33 cellular contexts compared by ENCODE assay signal in the genomic region with DNA sequence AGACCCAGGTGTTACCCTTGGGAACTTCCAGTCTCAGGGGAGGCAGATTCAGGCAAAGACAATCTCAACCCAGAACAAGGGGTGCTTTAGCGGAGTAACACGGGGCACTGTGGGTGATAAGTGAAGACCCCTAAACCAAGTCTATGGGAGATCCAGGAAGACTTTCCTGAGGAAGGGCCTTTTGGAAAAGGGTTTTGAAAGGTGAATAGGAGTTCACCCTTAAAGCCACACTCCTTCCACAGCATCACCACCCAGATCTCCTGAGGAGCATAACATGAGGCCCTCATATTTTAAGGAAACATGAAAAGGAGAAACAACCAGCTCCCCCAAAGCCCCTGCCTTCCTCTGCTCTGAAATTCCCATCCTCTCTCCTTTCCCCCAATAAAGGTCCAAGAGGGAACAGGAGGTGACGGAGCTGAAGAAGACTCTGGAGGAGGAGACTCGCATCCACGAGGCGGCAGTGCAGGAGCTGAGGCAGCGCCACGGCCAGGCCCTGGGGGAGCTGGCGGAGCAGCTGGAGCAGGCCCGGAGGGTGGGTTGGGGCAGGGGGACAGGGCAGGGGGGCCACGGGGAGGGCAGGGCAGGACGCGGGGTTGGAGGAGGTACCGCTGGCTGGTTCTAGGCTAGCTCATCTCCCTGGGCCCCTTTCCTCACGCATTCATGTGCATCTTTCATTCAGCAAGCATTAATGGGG. TPM values are rescaled to one million over a fixed set of nuclear protein-coding genes. Genes with fewer than 3 reads are reported as not detected.
"Had no signal": no experiment of that assay in that cellular context is flagged by ENCODE, and none has a peak within 500 bp of the region (broad histone marks: within the 10 kb centered on the region; RNA-seq: fewer than 3 reads in every experiment).

No MANE protein-coding gene starts in this region.

- H3K27ac ChIP-seq: brain microvascular endothelial cell, coronary artery, dorsolateral prefrontal cortex, foreskin keratinocyte, gastrocnemius medialis, heart left ventricle had no signal

- H3K9me3 Mint-ChIP-seq: activated CD4-positive, alpha-beta memory T cell treated with anti-CD3 and anti-CD28 coated beads for 36 hours; activated CD4-positive, alpha-beta T cell treated with anti-CD3 and anti-CD28 coated beads, Interleukin-2, amount 10 ng/mL, durations not matched to agents 24 days and 14 days; activated naive CD4-positive, alpha-beta T cell treated with anti-CD3 and anti-CD28 coated beads, Interleukin-2, amount 10 ng/mL, durations not matched to agents 7 days and 5 days; activated naive CD4-positive, alpha-beta T cell treated with anti-CD3 and anti-CD28 coated beads, Interleukin-2, amount 50 U/mL, for 72 hours; activated naive CD8-positive, alpha-beta T cell treated with anti-CD3 and anti-CD28 coated beads, Interleukin-2, amount 10 ng/mL, durations not matched to agents 7 days and 5 days; activated T-helper 1 cell treated with anti-CD3 and anti-CD28 coated beads, Interleukin-12 subunit alpha, Interleukin-12 subunit beta, Interleukin-2, Interleukin-4 antibody, amounts not matched to agents 30 ng/mL and 10 ng/mL and 1 ng/mL, durations not matched to agents 14 hours and 24 hours and 36 hours; activated T-helper 2 cell treated with anti-CD3 and anti-CD28 coated beads, Interferon-gamma antibody, Interleukin-2, Interleukin-4, amounts not matched to agents 10 μg/mL and 5 μg/mL and 100 μg/mL, durations not matched to agents 14 hours and 24 hours and 36 hours; central memory CD8-positive, alpha-beta T cell; dendritic cell treated with granulocyte-macrophage colony-stimulating factor and Interleukin-4, amounts not matched to agents 40 ng/mL and 50 ng/mL, for 4 days; endodermal cell had no signal

- H3K27ac Mint-ChIP-seq: activated CD4-positive, alpha-beta memory T cell treated with anti-CD3 and anti-CD28 coated beads for 36 hours; activated CD4-positive, alpha-beta T cell treated with anti-CD3 and anti-CD28 coated beads for 36 hours; activated CD4-positive, alpha-beta T cell treated with anti-CD3 and anti-CD28 coated beads, Interleukin-2, amount 10 ng/mL, durations not matched to agents 24 days and 14 days; activated CD8-positive, alpha-beta memory T cell treated with anti-CD3 and anti-CD28 coated beads, Interleukin-2, amount 10 ng/mL, durations not matched to agents 7 days and 5 days; activated CD8-positive, alpha-beta T cell treated with anti-CD3 and anti-CD28 coated beads, Interleukin-2, amount 10 ng/mL, durations not matched to agents 7 days and 5 days; activated naive CD4-positive, alpha-beta T cell treated with anti-CD3 and anti-CD28 coated beads, Interleukin-2, amount 10 ng/mL, durations not matched to agents 7 days and 5 days; activated naive CD4-positive, alpha-beta T cell treated with anti-CD3 and anti-CD28 coated beads, Interleukin-2, amount 50 U/mL, for 72 hours; activated naive CD8-positive, alpha-beta T cell treated with anti-CD3 and anti-CD28 coated beads, Interleukin-2, amount 10 ng/mL, durations not matched to agents 7 days and 5 days; activated T-helper 1 cell treated with anti-CD3 and anti-CD28 coated beads, Interleukin-12 subunit alpha, Interleukin-12 subunit beta, Interleukin-2, Interleukin-4 antibody, amounts not matched to agents 30 ng/mL and 10 ng/mL and 1 ng/mL, durations not matched to agents 14 hours and 24 hours and 36 hours; activated T-helper 2 cell treated with anti-CD3 and anti-CD28 coated beads, Interferon-gamma antibody, Interleukin-2, Interleukin-4, amounts not matched to agents 10 μg/mL and 5 μg/mL and 100 μg/mL, durations not matched to agents 14 hours and 24 hours and 36 hours; dendritic cell treated with granulocyte-macrophage colony-stimulating factor and Interleukin-4, amounts not matched to agents 40 ng/mL and 50 ng/mL, for 4 days; endodermal cell had no signal

- H3K27me3 ChIP-seq: brain microvascular endothelial cell, dorsolateral prefrontal cortex, foreskin keratinocyte, gastrocnemius medialis, heart left ventricle had no signal

- DNase-seq: activated CD4-positive, alpha-beta memory T cell treated with anti-CD3 and anti-CD28 coated beads for 36 hours; activated CD4-positive, alpha-beta T cell treated with anti-CD3 and anti-CD28 coated beads for 36 hours; activated CD4-positive, alpha-beta T cell treated with anti-CD3 and anti-CD28 coated beads, Interleukin-2, amount 10 ng/mL, durations not matched to agents 24 days and 14 days; activated CD4-positive, CD25-positive, alpha-beta regulatory T cell; activated CD4-positive, CD25-positive, alpha-beta regulatory T cell treated with anti-CD3 and anti-CD28 coated beads, Interleukin-2, amount 50 U/mL, for 72 hours; activated CD8-positive, alpha-beta memory T cell treated with anti-CD3 and anti-CD28 coated beads, Interleukin-2, amount 10 ng/mL, durations not matched to agents 7 days and 5 days; activated CD8-positive, alpha-beta memory T cell treated with anti-CD3 and anti-CD28 coated beads, Interleukin-2, amount 50 U/mL, for 4 hours; activated CD8-positive, alpha-beta T cell treated with anti-CD3 and anti-CD28 coated beads, Interleukin-2, amount 10 ng/mL, durations not matched to agents 7 days and 5 days; activated effector memory CD4-positive, alpha-beta T cell treated with anti-CD3 and anti-CD28 coated beads, Interleukin-2, amount 50 U/mL, for 16 hours; activated naive CD4-positive, alpha-beta T cell; activated naive CD4-positive, alpha-beta T cell treated with anti-CD3 and anti-CD28 coated beads, Interleukin-2, amount 10 ng/mL, durations not matched to agents 7 days and 5 days; activated naive CD8-positive, alpha-beta T cell treated with anti-CD3 and anti-CD28 coated beads, Interleukin-2, amount 10 ng/mL, durations not matched to agents 7 days and 5 days; activated T-cell treated with anti-CD3 and anti-CD28 coated beads, Interleukin-2, amount 50 U/mL, for 1 hour; activated T-cell treated with anti-CD3 and anti-CD28 coated beads, Interleukin-2, amount 50 U/mL, for 48 hours; anterior cingulate cortex; brain microvascular endothelial cell; dorsolateral prefrontal cortex; effector memory CD4-positive, alpha-beta T cell; endodermal cell; foreskin keratinocyte; gastrocnemius medialis; glutamatergic neuron; heart left ventricle; T-helper 2 cell had no signal

- H3K4me3 ChIP-seq: coronary artery, dorsolateral prefrontal cortex, gastrocnemius medialis, heart left ventricle had no signal

- H3K4me1 ChIP-seq: foreskin keratinocyte, gastrocnemius medialis, heart left ventricle had no signal

- H3K4me1 Mint-ChIP-seq: activated CD4-positive, alpha-beta T cell treated with anti-CD3 and anti-CD28 coated beads for 36 hours; activated CD4-positive, alpha-beta T cell treated with anti-CD3 and anti-CD28 coated beads, Interleukin-2, amount 10 ng/mL, durations not matched to agents 24 days and 14 days; activated CD8-positive, alpha-beta memory T cell treated with anti-CD3 and anti-CD28 coated beads, Interleukin-2, amount 10 ng/mL, durations not matched to agents 7 days and 5 days; activated naive CD4-positive, alpha-beta T cell treated with anti-CD3 and anti-CD28 coated beads, Interleukin-2, amount 10 ng/mL, durations not matched to agents 7 days and 5 days; activated naive CD8-positive, alpha-beta T cell treated with anti-CD3 and anti-CD28 coated beads, Interleukin-2, amount 10 ng/mL, durations not matched to agents 7 days and 5 days; central memory CD8-positive, alpha-beta T cell; endodermal cell had no signal

- H3K36me3 ChIP-seq: brain microvascular endothelial cell had no signal

- H3K9me3 ChIP-seq: gastrocnemius medialis, heart left ventricle had no signal

- H3K4me3 Mint-ChIP-seq: activated CD4-positive, alpha-beta memory T cell treated with anti-CD3 and anti-CD28 coated beads for 36 hours; activated CD4-positive, alpha-beta T cell treated with anti-CD3 and anti-CD28 coated beads for 36 hours; activated CD4-positive, alpha-beta T cell treated with anti-CD3 and anti-CD28 coated beads, Interleukin-2, amount 10 ng/mL, durations not matched to agents 24 days and 14 days; activated CD8-positive, alpha-beta memory T cell treated with anti-CD3 and anti-CD28 coated beads, Interleukin-2, amount 10 ng/mL, durations not matched to agents 7 days and 5 days; activated CD8-positive, alpha-beta T cell treated with anti-CD3 and anti-CD28 coated beads, Interleukin-2, amount 10 ng/mL, durations not matched to agents 7 days and 5 days; activated naive CD4-positive, alpha-beta T cell treated with anti-CD3 and anti-CD28 coated beads, Interleukin-2, amount 10 ng/mL, durations not matched to agents 7 days and 5 days; activated naive CD8-positive, alpha-beta T cell treated with anti-CD3 and anti-CD28 coated beads, Interleukin-2, amount 10 ng/mL, durations not matched to agents 7 days and 5 days; activated T-helper 1 cell treated with anti-CD3 and anti-CD28 coated beads, Interleukin-12 subunit alpha, Interleukin-12 subunit beta, Interleukin-2, Interleukin-4 antibody, amounts not matched to agents 30 ng/mL and 10 ng/mL and 1 ng/mL, durations not matched to agents 14 hours and 24 hours and 36 hours; central memory CD8-positive, alpha-beta T cell; dendritic cell treated with granulocyte-macrophage colony-stimulating factor and Interleukin-4, amounts not matched to agents 40 ng/mL and 50 ng/mL, for 4 days; endodermal cell had no signal

- H3K36me3 Mint-ChIP-seq: activated CD4-positive, alpha-beta memory T cell treated with anti-CD3 and anti-CD28 coated beads for 36 hours; activated CD8-positive, alpha-beta memory T cell treated with anti-CD3 and anti-CD28 coated beads, Interleukin-2, amount 10 ng/mL, durations not matched to agents 7 days and 5 days; activated naive CD4-positive, alpha-beta T cell treated with anti-CD3 and anti-CD28 coated beads, Interleukin-2, amount 10 ng/mL, durations not matched to agents 7 days and 5 days; activated naive CD4-positive, alpha-beta T cell treated with anti-CD3 and anti-CD28 coated beads, Interleukin-2, amount 50 U/mL, for 72 hours; activated naive CD8-positive, alpha-beta T cell treated with anti-CD3 and anti-CD28 coated beads, Interleukin-2, amount 10 ng/mL, durations not matched to agents 7 days and 5 days had no signal

- FAIRE-seq: astrocyte, bronchial epithelial cell had no signal

- ATAC-seq: activated CD4-positive, alpha-beta T cell treated with anti-CD3 and anti-CD28 coated beads for 36 hours; activated CD8-positive, alpha-beta memory T cell treated with anti-CD3 and anti-CD28 coated beads, Interleukin-2, amount 10 ng/mL, durations not matched to agents 7 days and 5 days; activated CD8-positive, alpha-beta T cell treated with anti-CD3 and anti-CD28 coated beads, Interleukin-2, amount 10 ng/mL, durations not matched to agents 7 days and 5 days; activated naive CD4-positive, alpha-beta T cell treated with anti-CD3 and anti-CD28 coated beads, Interleukin-2, amount 50 U/mL, for 72 hours; esophagus mucosa; foreskin keratinocyte; gastrocnemius medialis; heart left ventricle had no signal

- H3K27me3 Mint-ChIP-seq: activated CD4-positive, alpha-beta T cell treated with anti-CD3 and anti-CD28 coated beads, Interleukin-2, amount 10 ng/mL, durations not matched to agents 24 days and 14 days; activated CD8-positive, alpha-beta memory T cell treated with anti-CD3 and anti-CD28 coated beads, Interleukin-2, amount 10 ng/mL, durations not matched to agents 7 days and 5 days had no signal

RNA-seq across cellular contexts. Expression of a gene that starts 52.7 kb away (rescaled TPM):
- total RNA-seq: astrocyte, bronchial epithelial cell, foreskin keratinocyte had no signal
- polyA plus RNA-seq: foreskin keratinocyte had no signal
